2 cellular contexts compared by ENCODE assay signal in genomic region chr20:46743088-46743487, GRCh38.
TF ChIP-seq lines count a peak whose summit lies in the region.

No MANE protein-coding gene starts in this region.

TF ChIP-seq in GM23338, 12 proteins besides CTCF, POLR2A, EP300 and RAD21:
- no peak for TF ChIP-seq JUNB (IDR thresholded peaks at IDR 0.05; ENCODE audit: unreplicated experiment)
- TF ChIP-seq EZH2 (IDR thresholded peaks at IDR 0.05; ENCODE audit: low read depth, unreplicated experiment): no peak
- no peak for TF ChIP-seq NANOG (IDR thresholded peaks at IDR 0.05; ENCODE audit: borderline replicate concordance)
- TF ChIP-seq ZNF331 (CRISPR knock-in tag; IDR thresholded peaks at IDR 0.05; ENCODE audit: low read depth): no peak
- TF ChIP-seq CREB1 (CRISPR knock-in tag; IDR thresholded peaks at IDR 0.05; ENCODE audit: low read depth): no peak
- TF ChIP-seq EZH2phosphoT487 (IDR thresholded peaks at IDR 0.05; ENCODE audit: unreplicated experiment): no peak
- TF ChIP-seq ZNF462 (CRISPR knock-in tag; IDR thresholded peaks at IDR 0.05): no peak

TF ChIP-seq in H1, 55 proteins besides CTCF, POLR2A, EP300 and RAD21 (continued from another document):
- TF ChIP-seq TBP (IDR thresholded peaks at IDR 0.05; ENCODE audit: low read depth, low read length) (no peak), SIX5 (IDR thresholded peaks at IDR 0.05; ENCODE audit: low read depth, low read length) (no peak), ATF2 (IDR thresholded peaks at IDR 0.05; ENCODE audit: low read length) (no peak), RFX5 (IDR thresholded peaks at IDR 0.05; ENCODE audit: borderline replicate concordance, low read depth, low read length) (no peak), HDAC2 (IDR thresholded peaks at IDR 0.05; ENCODE audit: borderline replicate concordance in 1 of 2, low read depth in 2 of 2, low read length in 2 of 2) (no peak)
